ENCODE assay signal across 1 cellular context in the genomic region with DNA sequence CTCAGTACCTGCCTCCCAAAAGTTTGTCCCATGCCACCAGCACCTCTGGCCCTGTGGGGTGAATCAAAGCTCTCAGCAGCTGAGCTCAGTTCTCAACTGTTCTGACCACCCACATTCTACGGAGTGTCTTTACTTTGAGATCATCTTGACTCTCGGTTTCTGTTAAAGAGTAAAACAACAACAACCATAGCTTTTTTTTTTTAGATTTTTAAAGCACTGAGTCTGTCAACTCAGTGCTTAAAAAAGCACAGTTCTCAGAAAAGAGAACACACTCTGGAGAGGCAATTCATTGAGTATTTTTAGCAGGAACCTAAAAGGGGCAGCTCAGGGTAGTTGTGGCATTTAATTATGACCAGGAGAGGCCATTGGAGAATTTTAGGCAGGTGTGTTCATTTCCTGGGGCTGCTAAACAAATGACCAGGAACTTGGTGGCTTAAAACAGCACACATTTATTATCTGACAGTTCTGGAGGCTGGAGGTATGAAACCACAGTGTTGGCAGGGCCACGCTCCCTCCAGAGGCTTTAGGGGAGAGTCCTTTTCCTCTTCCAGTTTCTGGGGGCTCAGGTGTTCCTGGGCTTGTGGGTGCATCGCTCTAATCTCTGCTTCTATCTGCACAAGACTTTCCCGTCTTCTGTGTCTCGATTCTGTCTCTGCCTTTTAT.
TF ChIP-seq lines count a peak whose summit lies in the region.

No MANE protein-coding gene starts in this region.

TF ChIP-seq in WTC11, 78 proteins besides CTCF, POLR2A, EP300 and RAD21 (continued from another document):
- TF ChIP-seq, protein P1, sequence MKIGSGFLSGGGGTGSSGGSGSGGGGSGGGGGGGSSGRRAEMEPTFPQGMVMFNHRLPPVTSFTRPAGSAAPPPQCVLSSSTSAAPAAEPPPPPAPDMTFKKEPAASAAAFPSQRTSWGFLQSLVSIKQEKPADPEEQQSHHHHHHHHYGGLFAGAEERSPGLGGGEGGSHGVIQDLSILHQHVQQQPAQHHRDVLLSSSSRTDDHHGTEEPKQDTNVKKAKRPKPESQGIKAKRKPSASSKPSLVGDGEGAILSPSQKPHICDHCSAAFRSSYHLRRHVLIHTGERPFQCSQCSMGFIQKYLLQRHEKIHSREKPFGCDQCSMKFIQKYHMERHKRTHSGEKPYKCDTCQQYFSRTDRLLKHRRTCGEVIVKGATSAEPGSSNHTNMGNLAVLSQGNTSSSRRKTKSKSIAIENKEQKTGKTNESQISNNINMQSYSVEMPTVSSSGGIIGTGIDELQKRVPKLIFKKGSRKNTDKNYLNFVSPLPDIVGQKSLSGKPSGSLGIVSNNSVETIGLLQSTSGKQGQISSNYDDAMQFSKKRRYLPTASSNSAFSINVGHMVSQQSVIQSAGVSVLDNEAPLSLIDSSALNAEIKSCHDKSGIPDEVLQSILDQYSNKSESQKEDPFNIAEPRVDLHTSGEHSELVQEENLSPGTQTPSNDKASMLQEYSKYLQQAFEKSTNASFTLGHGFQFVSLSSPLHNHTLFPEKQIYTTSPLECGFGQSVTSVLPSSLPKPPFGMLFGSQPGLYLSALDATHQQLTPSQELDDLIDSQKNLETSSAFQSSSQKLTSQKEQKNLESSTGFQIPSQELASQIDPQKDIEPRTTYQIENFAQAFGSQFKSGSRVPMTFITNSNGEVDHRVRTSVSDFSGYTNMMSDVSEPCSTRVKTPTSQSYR (CRISPR knock-in tag; IDR thresholded peaks at IDR 0.05): no peak
- TF ChIP-seq FOXP1 (CRISPR knock-in tag; IDR thresholded peaks at IDR 0.05; ENCODE audit: borderline replicate concordance): no peak
- no peak for TF ChIP-seq NFE2L1 (CRISPR knock-in tag; IDR thresholded peaks at IDR 0.05)
- TF ChIP-seq SMAD3 (CRISPR knock-in tag; IDR thresholded peaks at IDR 0.05; ENCODE audit: borderline replicate concordance): no peak
- no peak for TF ChIP-seq SP1 (CRISPR knock-in tag; conservative IDR thresholded peaks at IDR 0.05)
- no peak for TF ChIP-seq FOXK1 (CRISPR knock-in tag; IDR thresholded peaks at IDR 0.05)
- TF ChIP-seq TCF7 (CRISPR knock-in tag; IDR thresholded peaks at IDR 0.05; ENCODE audit: low read depth): no peak
- no peak for TF ChIP-seq EMX1 (CRISPR knock-in tag; IDR thresholded peaks at IDR 0.05)
- TF ChIP-seq CREM (CRISPR knock-in tag; IDR thresholded peaks at IDR 0.05): no peak
- TF ChIP-seq GRHL2 (CRISPR knock-in tag; IDR thresholded peaks at IDR 0.05; ENCODE audit: insufficient replicate concordance, severe bottlenecking): no peak
